In genomic region chr11:64268028-64268686, GRCh38 we compare ENCODE assay signal across 1 cellular context.
TF ChIP-seq lines count a peak whose summit lies in the region.

No MANE protein-coding gene starts in this region.

TF ChIP-seq in K562, 482 proteins besides CTCF, POLR2A, EP300 and RAD21 (continued from another document):
- TF ChIP-seq SRSF1 (IDR thresholded peaks at IDR 0.05; ENCODE audit: low read depth, low read length) (no peak), RBM22 (IDR thresholded peaks at IDR 0.05; ENCODE audit: low read depth, low read length, poor library complexity, severe bottlenecking) (peak; percentile 58), RBM17 (IDR thresholded peaks at IDR 0.05; ENCODE audit: borderline replicate concordance, low read depth, low read length) (no peak), ZNF79 (CRISPR knock-in tag; IDR thresholded peaks at IDR 0.05; ENCODE audit: low read depth) (0 out of 2 replicates have a peak, but pooled peaks have one; percentile 23), RBFOX2 (IDR thresholded peaks at IDR 0.05; ENCODE audit: low read depth, low read length) (peak; percentile 38; the same call in 1 of the 2 replicates), PKNOX1 (IDR thresholded peaks at IDR 0.05) (peak; percentile 26; the same call in 1 of the 2 replicates), ZNF609 (CRISPR knock-in tag; IDR thresholded peaks at IDR 0.05; ENCODE audit: borderline replicate concordance) (0 out of 2 replicates have a peak, but pooled peaks have one; percentile 19), NEUROD1 (IDR thresholded peaks at IDR 0.05; ENCODE audit: borderline replicate concordance, low read depth, low read length, partially characterized antibody) (peak; percentile 28), HINFP (tag; conservative IDR thresholded peaks at IDR 0.05; ENCODE audit: low read depth) (no peak), ZNF668 (CRISPR knock-in tag; IDR thresholded peaks at IDR 0.05) (no peak), SMAD4 (CRISPR knock-in tag; conservative IDR thresholded peaks at IDR 0.05) (no peak), PCBP1 (IDR thresholded peaks at IDR 0.05; ENCODE audit: low read depth, low read length, poor library complexity, severe bottlenecking) (no peak), WHSC1 (IDR thresholded peaks at IDR 0.05; ENCODE audit: low read length) (no peak), MECOM (CRISPR knock-in tag; IDR thresholded peaks at IDR 0.05) (no peak), ZNF707 (CRISPR knock-in tag; conservative IDR thresholded peaks at IDR 0.05) (no peak), TAF7 (tag; IDR thresholded peaks at IDR 0.05) (no peak), DEAF1 (CRISPR knock-in tag; IDR thresholded peaks at IDR 0.05) (no peak), PRMT5 (CRISPR knock-in tag; IDR thresholded peaks at IDR 0.05) (no peak), HMGN3 (IDR thresholded peaks at IDR 0.05; ENCODE audit: borderline replicate concordance, extremely low read depth, insufficient read length, low read depth, low read length) (no peak), UBTF (IDR thresholded peaks at IDR 0.05; ENCODE audit: borderline replicate concordance in 1 of 2, low read depth in 2 of 2, low read length in 2 of 2) (peak; percentile 37 to 49; a peak in 1 of 4 replicates), FUS (optimal IDR thresholded peaks at IDR 0.05; ENCODE audit: low read depth, low read length) (no peak)
- TF ChIP-seq, protein P1, sequence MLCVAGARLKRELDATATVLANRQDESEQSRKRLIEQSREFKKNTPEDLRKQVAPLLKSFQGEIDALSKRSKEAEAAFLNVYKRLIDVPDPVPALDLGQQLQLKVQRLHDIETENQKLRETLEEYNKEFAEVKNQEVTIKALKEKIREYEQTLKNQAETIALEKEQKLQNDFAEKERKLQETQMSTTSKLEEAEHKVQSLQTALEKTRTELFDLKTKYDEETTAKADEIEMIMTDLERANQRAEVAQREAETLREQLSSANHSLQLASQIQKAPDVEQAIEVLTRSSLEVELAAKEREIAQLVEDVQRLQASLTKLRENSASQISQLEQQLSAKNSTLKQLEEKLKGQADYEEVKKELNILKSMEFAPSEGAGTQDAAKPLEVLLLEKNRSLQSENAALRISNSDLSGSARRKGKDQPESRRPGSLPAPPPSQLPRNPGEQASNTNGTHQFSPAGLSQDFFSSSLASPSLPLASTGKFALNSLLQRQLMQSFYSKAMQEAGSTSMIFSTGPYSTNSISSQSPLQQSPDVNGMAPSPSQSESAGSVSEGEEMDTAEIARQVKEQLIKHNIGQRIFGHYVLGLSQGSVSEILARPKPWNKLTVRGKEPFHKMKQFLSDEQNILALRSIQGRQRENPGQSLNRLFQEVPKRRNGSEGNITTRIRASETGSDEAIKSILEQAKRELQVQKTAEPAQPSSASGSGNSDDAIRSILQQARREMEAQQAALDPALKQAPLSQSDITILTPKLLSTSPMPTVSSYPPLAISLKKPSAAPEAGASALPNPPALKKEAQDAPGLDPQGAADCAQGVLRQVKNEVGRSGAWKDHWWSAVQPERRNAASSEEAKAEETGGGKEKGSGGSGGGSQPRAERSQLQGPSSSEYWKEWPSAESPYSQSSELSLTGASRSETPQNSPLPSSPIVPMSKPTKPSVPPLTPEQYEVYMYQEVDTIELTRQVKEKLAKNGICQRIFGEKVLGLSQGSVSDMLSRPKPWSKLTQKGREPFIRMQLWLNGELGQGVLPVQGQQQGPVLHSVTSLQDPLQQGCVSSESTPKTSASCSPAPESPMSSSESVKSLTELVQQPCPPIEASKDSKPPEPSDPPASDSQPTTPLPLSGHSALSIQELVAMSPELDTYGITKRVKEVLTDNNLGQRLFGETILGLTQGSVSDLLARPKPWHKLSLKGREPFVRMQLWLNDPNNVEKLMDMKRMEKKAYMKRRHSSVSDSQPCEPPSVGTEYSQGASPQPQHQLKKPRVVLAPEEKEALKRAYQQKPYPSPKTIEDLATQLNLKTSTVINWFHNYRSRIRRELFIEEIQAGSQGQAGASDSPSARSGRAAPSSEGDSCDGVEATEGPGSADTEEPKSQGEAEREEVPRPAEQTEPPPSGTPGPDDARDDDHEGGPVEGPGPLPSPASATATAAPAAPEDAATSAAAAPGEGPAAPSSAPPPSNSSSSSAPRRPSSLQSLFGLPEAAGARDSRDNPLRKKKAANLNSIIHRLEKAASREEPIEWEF (CRISPR knock-in tag; IDR thresholded peaks at IDR 0.05), result 0 out of 2 replicates have a peak, but pooled peaks have one; percentile 32
